ENCODE assay signal across 10 cellular contexts in the genomic region with DNA sequence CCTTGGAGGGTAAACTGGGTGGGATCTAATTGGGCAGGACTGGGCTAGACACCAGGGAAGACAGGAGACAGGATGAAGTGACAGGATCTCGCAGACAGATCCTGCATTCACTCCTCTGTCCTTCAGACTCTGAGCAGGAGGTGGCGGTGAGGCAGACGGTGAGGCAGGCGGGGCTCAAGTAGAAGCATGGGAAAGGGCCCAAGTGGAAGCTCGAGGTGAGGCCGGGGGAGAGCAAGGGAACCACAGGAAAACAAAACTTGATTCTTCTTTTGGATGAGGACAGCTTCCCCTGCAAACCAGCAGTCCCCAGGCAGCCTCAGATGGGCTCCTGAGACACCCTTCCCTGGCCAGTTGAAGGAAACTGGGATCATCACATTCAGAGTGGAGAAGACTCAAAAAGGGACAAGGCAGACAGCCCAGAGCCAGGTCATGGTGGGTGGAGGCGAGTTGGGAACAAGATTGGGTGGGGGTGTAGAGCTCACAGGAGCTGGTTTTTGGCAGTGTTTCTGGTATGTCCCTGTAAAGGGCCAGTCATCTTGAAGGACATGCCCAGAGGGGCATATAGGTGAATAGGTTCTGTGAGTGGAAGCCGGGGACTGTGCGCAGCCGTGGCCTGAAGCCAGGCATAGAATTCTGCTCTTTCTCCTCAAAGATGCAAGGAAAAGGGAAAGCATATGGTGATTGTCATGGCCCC. TPM values are rescaled to one million over a fixed set of nuclear protein-coding genes. Genes with fewer than 3 reads are reported as not detected.
DNase-seq lines count a peak whose midpoint lies in the region; ATAC-seq, FAIRE-seq and TF ChIP-seq lines count a peak whose summit lies in the region.
"Had no signal": no experiment of that assay in that cellular context is flagged by ENCODE, and none has a peak within 500 bp of the region (broad histone marks: within the 10 kb centered on the region; RNA-seq: fewer than 3 reads in every experiment).

No MANE protein-coding gene starts in this region.

- no peak for ATAC-seq in stimulated activated memory B cell treated with anti-CD40 and anti-IgM and Interleukin-4, amounts not matched to agents 10 μg/mL and 1 μg/mL and 100 μg/mL, for 72 hours
- no peak for ATAC-seq in GM21360 (IDR thresholded peaks at IDR 0.05; ENCODE audit: unreplicated experiment)

- no peaks in the 10 kb centered on the region for H3K9me3 ChIP-seq in right atrium auricular region
- H3K9me3 ChIP-seq in kidney (ENCODE audit: control insufficient read depth in 1 of 2, low read length in 2 of 2): no peaks in the 10 kb centered on the region

- DNase-seq in activated T-cell treated with anti-CD3 and anti-CD28 coated beads, Interleukin-2, amount 50 U/mL, for 24 hours: no peak
- DNase-seq in activated T-cell treated with anti-CD3 and anti-CD28 coated beads for 4 hours: no peak
- DNase-seq in right atrium auricular region (ENCODE audit: low spot score): no peak
- no peak for DNase-seq in HK-2 (ENCODE audit: unreplicated experiment)
- no peak for DNase-seq in kidney
- DNase-seq: activated CD4-positive, alpha-beta T cell treated with anti-CD3 and anti-CD28 coated beads, Interleukin-2, amount 50 U/mL, for 48 hours; NCI-H510A had no signal

- intact Hi-C loops in kidney (cut with DNase I): no loop called here

- H3K4me3 Mint-ChIP-seq in activated T-cell treated with anti-CD3 and anti-CD28 coated beads, Interleukin-2, amount 50 U/mL, for 24 hours: no peak overlapping the region
- H3K4me3 Mint-ChIP-seq in stimulated activated memory B cell treated with anti-CD40 and anti-IgM and Interleukin-4, amounts not matched to agents 10 μg/mL and 1 μg/mL and 100 μg/mL, for 72 hours: no peak overlapping the region

- FAIRE-seq in kidney (lab: Jason Lieb, UNC): no peak

- H3K9ac ChIP-seq in kidney (ENCODE audit: low read length in 2 of 2): no peak overlapping the region

- peak overlapping the region; percentile 71 for H3K27ac ChIP-seq in adipose tissue (ENCODE audit: low read depth, low read length)
- H3K27ac ChIP-seq in right atrium auricular region: peak overlapping the region; percentile 62 to 68
- H3K27ac ChIP-seq in kidney (ENCODE audit: low read depth in 2 of 2, low read length in 2 of 2): no peak overlapping the region

- H3K4me3 ChIP-seq in right atrium auricular region (no peak overlapping the region), kidney (ENCODE audit: low read length in 2 of 2) (no peak overlapping the region)

- H3K4me1 ChIP-seq in right atrium auricular region (peaks cover 2 to 71% of the 10 kb centered on the region in 2 donors), kidney (ENCODE audit: control insufficient read depth in 1 of 2, insufficient read depth in 1 of 2, low read depth in 1 of 2, low read length in 2 of 2) (no peaks in the 10 kb centered on the region)

- peak overlapping the region; percentile 13 for H3K27ac Mint-ChIP-seq in activated T-cell treated with anti-CD3 and anti-CD28 coated beads, Interleukin-2, amount 50 U/mL, for 24 hours
- H3K27ac Mint-ChIP-seq in stimulated activated memory B cell treated with anti-CD40 and anti-IgM and Interleukin-4, amounts not matched to agents 10 μg/mL and 1 μg/mL and 100 μg/mL, for 72 hours: peak overlapping the region; percentile 15

- no peaks in the 10 kb centered on the region for H3K36me3 ChIP-seq in right atrium auricular region
- no peaks in the 10 kb centered on the region for H3K36me3 ChIP-seq in kidney (ENCODE audit: control insufficient read depth in 1 of 2, insufficient read depth in 2 of 2, low read length in 2 of 2)

- H3K36me3 Mint-ChIP-seq in activated T-cell treated with anti-CD3 and anti-CD28 coated beads, Interleukin-2, amount 50 U/mL, for 24 hours (ENCODE audit: low read depth): peaks cover 12% of the 10 kb centered on the region
- peaks cover 17% of the 10 kb centered on the region for H3K36me3 Mint-ChIP-seq in stimulated activated memory B cell treated with anti-CD40 and anti-IgM and Interleukin-4, amounts not matched to agents 10 μg/mL and 1 μg/mL and 100 μg/mL, for 72 hours

- no peaks in the 10 kb centered on the region for H3K27me3 ChIP-seq in right atrium auricular region

- no peak for TF ChIP-seq CTCF in right atrium auricular region (IDR thresholded peaks at IDR 0.05)
- TF ChIP-seq CTCF in kidney (IDR thresholded peaks at IDR 0.05; ENCODE audit: borderline replicate concordance, extremely low read depth, insufficient read depth): no peak

- no peaks in the 10 kb centered on the region for H3K27me3 Mint-ChIP-seq in activated T-cell treated with anti-CD3 and anti-CD28 coated beads, Interleukin-2, amount 50 U/mL, for 24 hours
- H3K27me3 Mint-ChIP-seq in stimulated activated memory B cell treated with anti-CD40 and anti-IgM and Interleukin-4, amounts not matched to agents 10 μg/mL and 1 μg/mL and 100 μg/mL, for 72 hours: no peaks in the 10 kb centered on the region

- 59 to 65% (median 63%) methylated on average over 10 of the region's 10 CpGs for WGBS in adipose tissue, 3 donors

- no peaks in the 10 kb centered on the region for H3K9me3 Mint-ChIP-seq in activated T-cell treated with anti-CD3 and anti-CD28 coated beads, Interleukin-2, amount 50 U/mL, for 24 hours
- H3K9me3 Mint-ChIP-seq in stimulated activated memory B cell treated with anti-CD40 and anti-IgM and Interleukin-4, amounts not matched to agents 10 μg/mL and 1 μg/mL and 100 μg/mL, for 72 hours: no peaks in the 10 kb centered on the region

- H3K4me1 Mint-ChIP-seq in activated T-cell treated with anti-CD3 and anti-CD28 coated beads, Interleukin-2, amount 50 U/mL, for 24 hours (ENCODE audit: low read depth): peaks cover 24% of the 10 kb centered on the region
- H3K4me1 Mint-ChIP-seq in stimulated activated memory B cell treated with anti-CD40 and anti-IgM and Interleukin-4, amounts not matched to agents 10 μg/mL and 1 μg/mL and 100 μg/mL, for 72 hours: peaks cover 18% of the 10 kb centered on the region

RNA-seq across cellular contexts. Expression of a gene that starts 18.1 kb away (rescaled TPM):
- polyA plus RNA-seq in adipose tissue (1 to 10 TPM in 2 of 3 donors, under 1 TPM in 1; 0.66 to 6.3 (median 4.3) TPM), kidney (ENCODE audit: insufficient read depth, low read depth, low replicate concordance) (3.5 TPM)
- total RNA-seq in right atrium auricular region (10 to 100 TPM; 17.3 to 23.4 TPM), kidney (5.6 TPM)

RNA-seq across cellular contexts. Expression of a gene that starts 34.6 kb away (rescaled TPM):
- polyA plus RNA-seq in adipose tissue (1 to 10 TPM; 2.5 to 5.3 (median 3.6) TPM), kidney (ENCODE audit: insufficient read depth, low read depth, low replicate concordance) (5.5 TPM)
- total RNA-seq in right atrium auricular region (1 to 10 TPM; 6.1 to 8.8 TPM), kidney (9.6 TPM)

Comparison
In these comparisons a context has a peak if more than half of its experiments do, and no peak if none do; other contexts are left out.
1. H3K27ac ChIP-seq: peak in adipose tissue (single experiment) and right atrium auricular region (2 of 2); none in kidney (0 of 2).